ENCODE assay signal across 20 cellular contexts in the genomic region with DNA sequence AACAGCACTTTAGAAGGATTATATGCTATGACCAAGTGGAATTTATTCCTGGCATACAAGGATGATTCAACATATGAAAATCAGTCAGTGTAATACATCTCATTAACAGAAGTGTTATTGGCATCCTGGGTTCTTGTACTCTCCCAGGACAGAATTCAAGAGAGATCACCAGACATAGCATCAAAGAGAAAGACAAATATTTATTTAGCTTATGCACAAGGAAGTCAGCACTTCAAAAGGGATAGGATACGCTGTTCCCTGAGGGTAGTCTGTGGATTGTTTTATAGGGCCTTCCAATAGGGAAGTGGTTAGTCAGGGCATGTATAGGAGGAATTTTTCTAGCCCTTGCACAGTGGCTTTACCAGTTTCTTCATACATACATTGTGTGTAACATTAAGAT.
DNase-seq lines count a peak whose midpoint lies in the region; ATAC-seq and TF ChIP-seq lines count a peak whose summit lies in the region.
"Had no signal": no experiment of that assay in that cellular context is flagged by ENCODE, and none has a peak within 500 bp of the region (broad histone marks: within the 10 kb centered on the region; RNA-seq: fewer than 3 reads in every experiment).

No MANE protein-coding gene starts in this region.

- no peak overlapping the region for H3K27ac Mint-ChIP-seq in natural killer cell
- no peak overlapping the region for H3K27ac Mint-ChIP-seq in activated CD8-positive, alpha-beta T cell treated with anti-CD3 and anti-CD28 coated beads, Interleukin-2, amount 10 ng/mL, durations not matched to agents 7 days and 5 days
- H3K27ac Mint-ChIP-seq: CD4-positive, CD25-positive, alpha-beta regulatory T cell had no signal

- no peaks in the 10 kb centered on the region for H3K4me1 ChIP-seq in PC-3 (ENCODE audit: insufficient read depth, low read length)
- H3K4me1 ChIP-seq: BE2C, Peyer's patch had no signal

- no peaks in the 10 kb centered on the region for H3K4me1 Mint-ChIP-seq in natural killer cell
- H3K4me1 Mint-ChIP-seq in activated CD8-positive, alpha-beta T cell treated with anti-CD3 and anti-CD28 coated beads, Interleukin-2, amount 10 ng/mL, durations not matched to agents 7 days and 5 days (ENCODE audit: low read depth) = no peaks in the 10 kb centered on the region
- H3K4me1 Mint-ChIP-seq: CD4-positive, CD25-positive, alpha-beta regulatory T cell had no signal

- no peaks in the 10 kb centered on the region for H3K9me3 ChIP-seq in PC-3 (ENCODE audit: low read length)
- H3K9me3 ChIP-seq: Peyer's patch had no signal

- no peaks in the 10 kb centered on the region for H3F3A ChIP-seq in PC-3 (ENCODE audit: low read length, unreplicated experiment)

- H3K9ac ChIP-seq in PC-3 (ENCODE audit: low read length) = no peak overlapping the region
- H3K9ac ChIP-seq: KMS-11 had no signal

- intact Hi-C loops in PC-3 (cut with micrococcal nuclease) (no loop called here), natural killer cell (cut with micrococcal nuclease) (no loop called here)

- H3K27me3 ChIP-seq in PC-3 (ENCODE audit: low read length) = no peaks in the 10 kb centered on the region
- H3K27me3 ChIP-seq: BE2C, Peyer's patch had no signal

- H3K27ac ChIP-seq in PC-3 (ENCODE audit: low read length) = no peak overlapping the region
- H3K27ac ChIP-seq: KMS-11, Peyer's patch had no signal

- H3K36me3 Mint-ChIP-seq in natural killer cell = peaks cover 8% of the 10 kb centered on the region
- no peaks in the 10 kb centered on the region for H3K36me3 Mint-ChIP-seq in activated CD8-positive, alpha-beta T cell treated with anti-CD3 and anti-CD28 coated beads, Interleukin-2, amount 10 ng/mL, durations not matched to agents 7 days and 5 days (ENCODE audit: low read depth)
- H3K36me3 Mint-ChIP-seq: CD4-positive, CD25-positive, alpha-beta regulatory T cell had no signal

- TF ChIP-seq CTCF in PC-3 (conservative IDR thresholded peaks at IDR 0.05; ENCODE audit: low read depth, low read length) = no peak
- no peak for TF ChIP-seq CTCF in natural killer cell (IDR thresholded peaks at IDR 0.05)

- no TSS peak for BruUV-seq in PC-3 (replicated peaks; lab: Mats Ljungman, UMichigan)

- CTCF ChIA-PET in PC-3 (lab: Charles Lee) = no interaction called here
- CTCF ChIA-PET in activated CD8-positive, alpha-beta T cell treated with anti-CD3 and anti-CD28 coated beads, Interleukin-2, amount 10 ng/mL, durations not matched to agents 7 days and 5 days (lab: Charles Lee) = no interaction called here

- ATAC-seq in PC-3 (peak; percentile 13; the same call in 1 of the 2 replicates), natural killer cell (no peak)
- ATAC-seq in activated CD8-positive, alpha-beta T cell treated with anti-CD3 and anti-CD28 coated beads, Interleukin-2, amount 10 ng/mL, durations not matched to agents 7 days and 5 days = no peak

- POLR2A ChIA-PET in PC-3 (lab: Charles Lee; ENCODE audit: unreplicated experiment) = no interaction called here
- POLR2A ChIA-PET in activated CD8-positive, alpha-beta T cell treated with anti-CD3 and anti-CD28 coated beads, Interleukin-2, amount 10 ng/mL, durations not matched to agents 7 days and 5 days (lab: Charles Lee) = no interaction called here

- peaks cover 19 to 29% of the 10 kb centered on the region in 2 donors for H3K9me3 Mint-ChIP-seq in natural killer cell
- H3K9me3 Mint-ChIP-seq in activated CD8-positive, alpha-beta T cell treated with anti-CD3 and anti-CD28 coated beads, Interleukin-2, amount 10 ng/mL, durations not matched to agents 7 days and 5 days (ENCODE audit: insufficient read depth) = peaks cover 13% of the 10 kb centered on the region

- no peaks in the 10 kb centered on the region for H4K20me1 ChIP-seq in PC-3 (ENCODE audit: low read length)

- H3K4me2 ChIP-seq in PC-3 (ENCODE audit: low read length) = no peak overlapping the region
- H3K4me2 ChIP-seq: KMS-11 had no signal

- H3K9me2 ChIP-seq in PC-3 (replicated peaks; ENCODE audit: low read length) = no peaks in the 10 kb centered on the region

- no peak overlapping the region for H3K4me3 Mint-ChIP-seq in natural killer cell
- no peak overlapping the region for H3K4me3 Mint-ChIP-seq in activated CD8-positive, alpha-beta T cell treated with anti-CD3 and anti-CD28 coated beads, Interleukin-2, amount 10 ng/mL, durations not matched to agents 7 days and 5 days
- H3K4me3 Mint-ChIP-seq: CD4-positive, CD25-positive, alpha-beta regulatory T cell had no signal

- no peak overlapping the region for H3K4me3 ChIP-seq in PC-3 (ENCODE audit: low read length)
- H3K4me3 ChIP-seq: Peyer's patch had no signal

- H3K27me3 Mint-ChIP-seq in natural killer cell (ENCODE audit: low read depth in 2 of 2) = no peaks in the 10 kb centered on the region
- no peaks in the 10 kb centered on the region for H3K27me3 Mint-ChIP-seq in activated CD8-positive, alpha-beta T cell treated with anti-CD3 and anti-CD28 coated beads, Interleukin-2, amount 10 ng/mL, durations not matched to agents 7 days and 5 days (ENCODE audit: low read depth)
- H3K27me3 Mint-ChIP-seq: CD4-positive, CD25-positive, alpha-beta regulatory T cell had no signal

- H3K36me3 ChIP-seq in PC-3 (ENCODE audit: low read depth, low read length) = no peaks in the 10 kb centered on the region
- H3K36me3 ChIP-seq: BE2C, Peyer's patch had no signal

- DNase-seq in HT-29 (ENCODE audit: low spot score) (peak; percentile 7), NCI-H510A (lab: John Stamatoyannopoulos, UW) (peak; percentile 19), PC-3 (no peak), foreskin melanocyte (peak; percentile 49), NCI-H2196 treated with DMSO at 0.1 percent for 48 hours (lab: John Stamatoyannopoulos, UW; ENCODE audit: unreplicated experiment) (no peak), natural killer cell (no peak)
- no peak for DNase-seq in activated CD8-positive, alpha-beta T cell treated with anti-CD3 and anti-CD28 coated beads, Interleukin-2, amount 10 ng/mL, durations not matched to agents 7 days and 5 days
- DNase-seq: BE2C; CD4-positive, CD25-positive, alpha-beta regulatory T cell; GDM1; GOT3; HCEC 1CT; IMR-90; NCI-H1694; NCI-H2227 treated with DMSO at 0.1 percent for 48 hours; NCI-H774; Peyer's patch; SW 1271; T-helper 2 cell had no signal

- no peaks in the 10 kb centered on the region for H3K79me2 ChIP-seq in PC-3 (ENCODE audit: low read length)

- H2AFZ ChIP-seq in PC-3 (ENCODE audit: low read length) = no peak overlapping the region

Comparison
In these comparisons a context has a peak if more than half of its experiments do, and no peak if none do; other contexts are left out.
1. DNase-seq: peak in HT-29 (single experiment), NCI-H510A (single experiment) and foreskin melanocyte (single experiment); none in PC-3 (single experiment), NCI-H2196 treated with DMSO at 0.1 percent for 48 hours (single experiment), natural killer cell (single experiment) and activated CD8-positive, alpha-beta T cell treated with anti-CD3 and anti-CD28 coated beads, Interleukin-2, amount 10 ng/mL, durations not matched to agents 7 days and 5 days (single experiment).